In the genomic region with DNA sequence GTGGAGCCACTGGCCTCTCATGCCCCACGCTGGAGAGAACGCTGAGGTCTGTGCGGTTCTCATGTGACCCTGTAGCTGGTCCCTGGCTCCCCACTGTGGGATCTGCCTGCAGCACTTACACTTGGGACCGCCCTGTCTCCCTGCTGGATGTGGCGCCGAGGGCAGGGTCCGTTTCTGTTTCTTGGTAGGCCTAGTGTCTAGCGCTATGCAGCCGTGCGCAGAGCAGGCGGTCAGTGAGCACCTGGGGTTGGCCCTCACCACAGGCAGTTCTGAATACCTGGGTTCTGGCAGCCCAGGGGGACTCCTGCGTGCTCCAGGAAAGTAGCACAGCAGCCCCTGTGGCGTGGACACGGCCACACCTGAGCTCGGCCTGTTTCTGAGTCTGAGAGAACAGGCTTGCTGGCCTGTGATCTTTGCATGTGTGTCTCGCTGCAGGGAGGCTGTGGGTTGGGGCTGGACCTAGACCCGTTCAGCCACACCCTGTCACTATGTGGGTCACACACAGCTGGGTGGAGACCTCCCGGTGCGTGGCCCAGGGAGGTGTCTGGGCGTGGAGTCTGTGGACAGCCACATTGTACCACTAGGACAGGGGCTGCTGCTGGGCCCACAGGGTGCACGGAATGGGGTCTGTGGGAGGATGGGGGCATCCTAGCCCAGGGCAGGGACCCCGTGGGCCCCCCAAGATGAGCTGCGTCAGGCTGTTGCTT, we compare ENCODE assay signal across 1 cellular context.
TF ChIP-seq lines count a peak whose summit lies in the region.

No MANE protein-coding gene starts in this region.

TF ChIP-seq in WTC11, 78 proteins besides CTCF, POLR2A, EP300 and RAD21:
- TF ChIP-seq NR1H2 (CRISPR knock-in tag; IDR thresholded peaks at IDR 0.05) (no peak), JAZF1 (CRISPR knock-in tag; IDR thresholded peaks at IDR 0.05) (no peak), TEAD4 (CRISPR knock-in tag; IDR thresholded peaks at IDR 0.05) (no peak), ZNF416 (CRISPR knock-in tag; IDR thresholded peaks at IDR 0.05) (no peak), MYBL2 (CRISPR knock-in tag; IDR thresholded peaks at IDR 0.05) (no peak), PRRX2 (CRISPR knock-in tag; IDR thresholded peaks at IDR 0.05) (no peak), ZNF121 (CRISPR knock-in tag; IDR thresholded peaks at IDR 0.05) (no peak), E2F4 (CRISPR knock-in tag; IDR thresholded peaks at IDR 0.05; ENCODE audit: borderline replicate concordance, low read depth) (no peak), CDX4 (CRISPR knock-in tag; IDR thresholded peaks at IDR 0.05; ENCODE audit: borderline replicate concordance) (no peak)
- TF ChIP-seq, protein P1, sequence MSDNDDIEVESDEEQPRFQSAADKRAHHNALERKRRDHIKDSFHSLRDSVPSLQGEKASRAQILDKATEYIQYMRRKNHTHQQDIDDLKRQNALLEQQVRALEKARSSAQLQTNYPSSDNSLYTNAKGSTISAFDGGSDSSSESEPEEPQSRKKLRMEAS (CRISPR knock-in tag; IDR thresholded peaks at IDR 0.05): no peak
- TF ChIP-seq, protein P2, sequence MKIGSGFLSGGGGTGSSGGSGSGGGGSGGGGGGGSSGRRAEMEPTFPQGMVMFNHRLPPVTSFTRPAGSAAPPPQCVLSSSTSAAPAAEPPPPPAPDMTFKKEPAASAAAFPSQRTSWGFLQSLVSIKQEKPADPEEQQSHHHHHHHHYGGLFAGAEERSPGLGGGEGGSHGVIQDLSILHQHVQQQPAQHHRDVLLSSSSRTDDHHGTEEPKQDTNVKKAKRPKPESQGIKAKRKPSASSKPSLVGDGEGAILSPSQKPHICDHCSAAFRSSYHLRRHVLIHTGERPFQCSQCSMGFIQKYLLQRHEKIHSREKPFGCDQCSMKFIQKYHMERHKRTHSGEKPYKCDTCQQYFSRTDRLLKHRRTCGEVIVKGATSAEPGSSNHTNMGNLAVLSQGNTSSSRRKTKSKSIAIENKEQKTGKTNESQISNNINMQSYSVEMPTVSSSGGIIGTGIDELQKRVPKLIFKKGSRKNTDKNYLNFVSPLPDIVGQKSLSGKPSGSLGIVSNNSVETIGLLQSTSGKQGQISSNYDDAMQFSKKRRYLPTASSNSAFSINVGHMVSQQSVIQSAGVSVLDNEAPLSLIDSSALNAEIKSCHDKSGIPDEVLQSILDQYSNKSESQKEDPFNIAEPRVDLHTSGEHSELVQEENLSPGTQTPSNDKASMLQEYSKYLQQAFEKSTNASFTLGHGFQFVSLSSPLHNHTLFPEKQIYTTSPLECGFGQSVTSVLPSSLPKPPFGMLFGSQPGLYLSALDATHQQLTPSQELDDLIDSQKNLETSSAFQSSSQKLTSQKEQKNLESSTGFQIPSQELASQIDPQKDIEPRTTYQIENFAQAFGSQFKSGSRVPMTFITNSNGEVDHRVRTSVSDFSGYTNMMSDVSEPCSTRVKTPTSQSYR (CRISPR knock-in tag; IDR thresholded peaks at IDR 0.05): no peak
